In the genomic region with DNA sequence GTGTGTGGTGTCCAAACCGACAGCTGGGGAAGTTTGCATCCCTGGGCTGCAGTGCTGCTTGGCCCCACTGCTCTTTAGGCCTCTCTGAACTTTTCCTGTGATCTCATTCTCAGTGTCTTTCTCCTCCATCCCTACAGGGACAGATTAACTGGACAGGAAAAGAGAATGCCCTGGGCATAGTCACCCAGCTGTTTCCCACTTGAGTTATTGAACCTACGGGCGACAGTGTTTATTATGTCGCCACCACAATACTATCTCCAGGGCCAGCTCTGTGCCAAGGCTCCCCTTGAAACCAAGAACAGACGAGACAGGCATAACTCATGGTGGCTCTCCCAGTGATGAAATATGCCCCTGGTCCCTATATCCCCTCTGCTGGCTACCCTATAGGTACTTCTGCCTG, we compare ENCODE assay signal across 21 cellular contexts.
A peak's percentile ranks its signal among the peaks of the same experiment; 100 is the strongest.
DNase-seq lines count a peak whose midpoint lies in the region; ATAC-seq lines count a peak whose summit lies in the region.
"Had no signal": no experiment of that assay in that cellular context is flagged by ENCODE, and none has a peak within 500 bp of the region (broad histone marks: within the 10 kb centered on the region; RNA-seq: fewer than 3 reads in every experiment).

No MANE protein-coding gene starts in this region.

- H3K79me1 ChIP-seq in trophoblast cell (ENCODE audit: low read length) = no peaks in the 10 kb centered on the region

- H3K14ac ChIP-seq in trophoblast cell (ENCODE audit: low read length) = no peak overlapping the region

- no peak overlapping the region for H3K18ac ChIP-seq in trophoblast cell (ENCODE audit: low read length)

- DNase-seq in DMS53 (lab: John Stamatoyannopoulos, UW) = peak; percentile 18
- DNase-seq in DMS53 treated with DMSO at 0.1 percent for 48 hours (lab: John Stamatoyannopoulos, UW; ENCODE audit: unreplicated experiment) = no peak
- peak; percentile 79 to 87 for DNase-seq in SJCRH30
- no peak for DNase-seq in trophoblast cell
- no peak for DNase-seq in activated CD4-positive, alpha-beta T cell treated with anti-CD3 and anti-CD28 coated beads for 48 hours
- DNase-seq in central memory CD4-positive, alpha-beta T cell = no peak
- no peak for DNase-seq in aorta
- DNase-seq: COR-L47, DMS 273 treated with DMSO at 0.1 percent for 48 hours, EL, HCEC 1CT, IMR-90, NCI-H1417 treated with DMSO at 0.1 percent for 48 hours, NCI-H187 treated with DMSO at 0.1 percent for 48 hours, NCI-H446 treated with DMSO at 0.1 percent for 48 hours, NCI-H774 had no signal

- intact Hi-C loops in aorta (cut with DNase I) = no loop called here

- peak overlapping the region; percentile 37 for H2AK5ac ChIP-seq in trophoblast cell (ENCODE audit: low read length)

- peak overlapping the region; percentile 19 for H4K8ac ChIP-seq in trophoblast cell (ENCODE audit: low read depth, low read length)

- no peak overlapping the region for H3K4me3 ChIP-seq in ACC112 (ENCODE audit: low read depth, low read length)
- no peak overlapping the region for H3K4me3 ChIP-seq in SJCRH30
- no peak overlapping the region for H3K4me3 ChIP-seq in trophoblast cell (ENCODE audit: low read depth, low read length)
- H3K4me3 ChIP-seq in aorta (ENCODE audit: low read length in 2 of 2) = no peak overlapping the region
- H3K4me3 ChIP-seq: GM12878, GM23338, SJSA1 had no signal

- H3K36me3 ChIP-seq in ACC112 (ENCODE audit: insufficient read depth, low read length) (no peaks in the 10 kb centered on the region), SJCRH30 (no peaks in the 10 kb centered on the region), trophoblast cell (ENCODE audit: control insufficient read depth in 1 of 2, insufficient read depth in 2 of 2, low read length in 2 of 2) (no peaks in the 10 kb centered on the region), aorta (ENCODE audit: control insufficient read depth in 1 of 2, insufficient read depth in 2 of 2, low read length in 1 of 2) (no peaks in the 10 kb centered on the region)
- H3K36me3 ChIP-seq: SJSA1 had no signal

- no peak overlapping the region for H2BK5ac ChIP-seq in trophoblast cell (ENCODE audit: low read depth, low read length, poor library complexity)

- ATAC-seq in aorta (ENCODE audit: low FRiP score) = no peak
- ATAC-seq: GM12878, GM23338 had no signal

- no peak overlapping the region for H3K4ac ChIP-seq in trophoblast cell (ENCODE audit: low read depth, low read length)

- H3K4me2 ChIP-seq in trophoblast cell (ENCODE audit: low read length) = no peak overlapping the region
- H3K4me2 ChIP-seq: GM23338 had no signal

- H4K91ac ChIP-seq in trophoblast cell (ENCODE audit: low read depth, low read length) = peak overlapping the region; percentile 6

- WGBS in trophoblast cell (ENCODE audit: extremely low coverage, insufficient coverage, insufficient read length) = no CpG with 5 or more reads among the region's 5 CpGs
- WGBS in aorta, 2 donors = 78% methylated on average over 5 of the region's 5 CpGs

- H3K4me1 ChIP-seq in ACC112 (ENCODE audit: control insufficient read depth, insufficient read depth, low read length, unreplicated experiment) (no peaks in the 10 kb centered on the region), SJCRH30 (peaks cover 39% of the 10 kb centered on the region), trophoblast cell (ENCODE audit: control insufficient read depth in 1 of 2, insufficient read depth in 2 of 2, low read length in 2 of 2) (peaks cover 0 to 4% of the 10 kb centered on the region in 2 experiments), aorta (ENCODE audit: control insufficient read depth in 1 of 2, insufficient read depth in 2 of 2, low read length in 2 of 2) (no peaks in the 10 kb centered on the region)
- H3K4me1 ChIP-seq: SJSA1 had no signal

- H4K12ac ChIP-seq in trophoblast cell (ENCODE audit: low read depth, low read length) = no peak overlapping the region

- H3K23ac ChIP-seq in trophoblast cell (ENCODE audit: low read length) = no peak overlapping the region

- no peak overlapping the region for H3K9ac ChIP-seq in trophoblast cell (ENCODE audit: low read length)

- H3K79me2 ChIP-seq in ACC112 (ENCODE audit: control insufficient read depth, insufficient read depth, low read length, unreplicated experiment) = no peaks in the 10 kb centered on the region
- no peaks in the 10 kb centered on the region for H3K79me2 ChIP-seq in trophoblast cell (ENCODE audit: control insufficient read depth, insufficient read depth, low read length, poor library complexity)

- H3K27me3 ChIP-seq in ACC112 (ENCODE audit: insufficient read depth, low read length) (no peaks in the 10 kb centered on the region), SJCRH30 (no peaks in the 10 kb centered on the region), trophoblast cell (ENCODE audit: insufficient read depth, low read length) (no peaks in the 10 kb centered on the region), aorta (ENCODE audit: control insufficient read depth in 1 of 2, insufficient read depth in 2 of 2, low read length in 1 of 2) (no peaks in the 10 kb centered on the region)
- H3K27me3 ChIP-seq: SJSA1 had no signal

- H2BK12ac ChIP-seq in trophoblast cell (ENCODE audit: low read length) = peak overlapping the region; percentile 71

- H2AFZ ChIP-seq in ACC112 (ENCODE audit: low read length, unreplicated experiment) (peak overlapping the region; percentile 60), trophoblast cell (ENCODE audit: insufficient read depth, low read length, poor library complexity) (no peak overlapping the region)
- H2AFZ ChIP-seq: GM23338 had no signal

- peak overlapping the region; percentile 7 for H2BK120ac ChIP-seq in trophoblast cell (ENCODE audit: insufficient read depth, low read length, poor library complexity)

- H3K27ac ChIP-seq in ACC112 (ENCODE audit: low read depth, low read length) (no peak overlapping the region), SJCRH30 (peak overlapping the region; percentile 42), trophoblast cell (ENCODE audit: low read depth, low read length) (no peak overlapping the region), aorta (ENCODE audit: low read depth in 1 of 2, low read length in 2 of 2) (no peak overlapping the region)
- H3K27ac ChIP-seq: 22Rv1, SJSA1 had no signal

- H3K9me3 ChIP-seq in SJCRH30 (replicated peaks) = no peaks in the 10 kb centered on the region
- no peaks in the 10 kb centered on the region for H3K9me3 ChIP-seq in trophoblast cell (ENCODE audit: insufficient read depth, low read depth, low read length)
- no peaks in the 10 kb centered on the region for H3K9me3 ChIP-seq in aorta (ENCODE audit: control insufficient read depth, low read length)
- H3K9me3 ChIP-seq: SJSA1 had no signal

Comparison
In these comparisons a context has a peak if more than half of its experiments do, and no peak if none do; other contexts are left out.
1. DNase-seq: peak in DMS53 (single experiment) and SJCRH30 (2 of 2); none in DMS53 treated with DMSO at 0.1 percent for 48 hours (single experiment), trophoblast cell (0 of 2), activated CD4-positive, alpha-beta T cell treated with anti-CD3 and anti-CD28 coated beads for 48 hours (single experiment), central memory CD4-positive, alpha-beta T cell (single experiment) and aorta (0 of 2).